ENCODE assay signal across 23 cellular contexts in the genomic region with DNA sequence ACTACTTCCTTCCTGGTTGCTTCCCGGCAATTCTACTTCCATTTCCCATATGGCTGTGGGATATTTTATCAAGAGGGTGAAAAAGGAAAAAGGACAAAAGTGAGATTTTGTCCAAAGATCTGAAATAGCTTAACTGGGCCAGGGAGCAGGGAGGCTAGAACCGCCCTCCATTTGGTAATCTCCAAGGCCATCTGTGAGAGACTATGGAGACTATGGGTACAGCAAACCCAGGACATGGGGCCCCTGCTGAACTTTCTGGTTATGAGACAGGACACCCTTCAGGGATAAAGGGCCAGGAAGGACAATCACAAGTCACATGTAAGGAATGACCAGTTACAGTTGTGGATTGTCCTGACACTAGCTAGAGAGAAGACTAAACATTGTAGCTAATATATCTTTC.
"Had no signal": no experiment of that assay in that cellular context is flagged by ENCODE, and none has a peak within 500 bp of the region (broad histone marks: within the 10 kb centered on the region; RNA-seq: fewer than 3 reads in every experiment).

No MANE protein-coding gene starts in this region.

- H3K4me2 ChIP-seq: neural progenitor cell had no signal

- H3K4me1 ChIP-seq: neural progenitor cell, thyroid gland, upper lobe of right lung had no signal

- H2AFZ ChIP-seq: neural progenitor cell had no signal

- DNase-seq: activated CD4-positive, alpha-beta T cell treated with anti-CD3 and anti-CD28 coated beads, Interleukin-2, amount 50 U/mL, for 1 hour; activated CD4-positive, CD25-positive, alpha-beta regulatory T cell treated with anti-CD3 and anti-CD28 coated beads, Interleukin-2, amount 50 U/mL, for 72 hours; activated CD8-positive, alpha-beta T cell treated with anti-CD3 and anti-CD28 coated beads, Interleukin-2, amount 10 ng/mL, durations not matched to agents 7 days and 5 days; activated naive CD8-positive, alpha-beta T cell treated with anti-CD3 and anti-CD28 coated beads for 36 hours; central memory CD4-positive, alpha-beta T cell; dermis blood vessel endothelial cell; effector CD8-positive, alpha-beta T cell; foreskin melanocyte; immature natural killer cell; kidney glomerular epithelial cell; left lung; naive thymus-derived CD4-positive, alpha-beta T cell; retina; stimulated activated CD4-positive, alpha-beta T cell treated with anti-CD3 and anti-CD28 coated beads, Interleukin-4, amount 100 ng/mL, for 1 hour; stimulated activated naive CD8-positive, alpha-beta T cell treated with anti-CD3 and anti-CD28 coated beads, Interleukin-15, Interleukin-2, amounts not matched to agents 100 U/mL and 50 U/mL, for 24 hours; substantia nigra; SW 1271; T-helper 17 cell; thyroid gland; upper lobe of right lung had no signal

- ATAC-seq: activated CD8-positive, alpha-beta T cell treated with anti-CD3 and anti-CD28 coated beads, Interleukin-2, amount 10 ng/mL, durations not matched to agents 7 days and 5 days; esophagus mucosa; left lung; naive thymus-derived CD4-positive, alpha-beta T cell; stimulated activated naive CD8-positive, alpha-beta T cell treated with anti-CD3 and anti-CD28 coated beads, Interleukin-15, Interleukin-2, amounts not matched to agents 100 U/mL and 50 U/mL, for 24 hours; T-helper 17 cell; upper lobe of right lung had no signal

- H3K4me1 Mint-ChIP-seq: immature natural killer cell, neural progenitor cell had no signal

- H3K27ac Mint-ChIP-seq: activated CD8-positive, alpha-beta T cell treated with anti-CD3 and anti-CD28 coated beads, Interleukin-2, amount 10 ng/mL, durations not matched to agents 7 days and 5 days; activated naive CD8-positive, alpha-beta T cell treated with anti-CD3 and anti-CD28 coated beads for 36 hours; T-helper 17 cell had no signal

- H3K9ac ChIP-seq: neural progenitor cell had no signal

- H3K27me3 Mint-ChIP-seq: activated naive CD8-positive, alpha-beta T cell treated with anti-CD3 and anti-CD28 coated beads for 36 hours; naive thymus-derived CD4-positive, alpha-beta T cell; T-helper 17 cell had no signal

- H3K4me3 ChIP-seq: left lung, neural progenitor cell, thyroid gland, upper lobe of right lung had no signal

- H3K36me3 ChIP-seq: upper lobe of right lung had no signal

- H3K27ac ChIP-seq: left lung, neural progenitor cell, thyroid gland, upper lobe of right lung had no signal

- H3K9me3 ChIP-seq: thyroid gland had no signal

- FAIRE-seq: astrocyte had no signal

- H3K27me3 ChIP-seq: left lung, neural progenitor cell, thyroid gland, upper lobe of right lung had no signal

- H3K4me3 Mint-ChIP-seq: activated CD8-positive, alpha-beta T cell treated with anti-CD3 and anti-CD28 coated beads, Interleukin-2, amount 10 ng/mL, durations not matched to agents 7 days and 5 days; activated naive CD8-positive, alpha-beta T cell treated with anti-CD3 and anti-CD28 coated beads for 36 hours; immature natural killer cell; T-helper 17 cell had no signal
